In the genomic region with DNA sequence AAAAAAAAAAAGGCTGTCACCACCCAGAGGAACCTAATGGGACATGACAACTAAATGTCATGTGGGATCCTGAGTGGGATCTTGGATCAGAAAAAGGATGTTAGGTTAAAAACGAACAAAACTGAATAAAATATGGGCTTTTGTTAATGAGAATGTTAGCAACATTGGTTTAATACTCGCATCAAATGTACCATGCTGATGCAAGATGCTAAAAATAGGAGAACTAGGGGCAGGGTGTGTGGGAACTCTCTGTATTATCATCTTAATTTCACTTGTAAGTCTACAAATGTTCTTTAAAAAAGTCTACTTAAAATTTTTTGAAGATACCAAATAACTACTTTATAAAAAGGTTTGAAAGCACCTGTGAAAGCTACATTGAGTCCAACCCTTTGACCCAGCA, we compare ENCODE assay signal across 3 cellular contexts.
"Had no signal": no experiment of that assay in that cellular context is flagged by ENCODE, and none has a peak within 500 bp of the region (broad histone marks: within the 10 kb centered on the region; RNA-seq: fewer than 3 reads in every experiment).

No MANE protein-coding gene starts in this region.

- DNase-seq: GDM1, GF-D8 had no signal

- ATAC-seq: GM12878 had no signal
